14 cellular contexts compared by ENCODE assay signal in genomic region chr6:42239736-42240375, GRCh38. TPM values are rescaled to one million over a fixed set of nuclear protein-coding genes. Genes with fewer than 3 reads are reported as not detected.
DNase-seq lines count a peak whose midpoint lies in the region; ATAC-seq, FAIRE-seq and TF ChIP-seq lines count a peak whose summit lies in the region.
"Had no signal": no experiment of that assay in that cellular context is flagged by ENCODE, and none has a peak within 500 bp of the region (broad histone marks: within the 10 kb centered on the region; RNA-seq: fewer than 3 reads in every experiment).

No MANE protein-coding gene starts in this region.

- H2AFZ ChIP-seq in ACC112 (ENCODE audit: low read length, unreplicated experiment) (no peak overlapping the region), astrocyte (ENCODE audit: low read depth, low read length) (no peak overlapping the region)

- H3K9me3 Mint-ChIP-seq in astrocyte (ENCODE audit: unreplicated experiment) = no peaks in the 10 kb centered on the region
- H3K9me3 Mint-ChIP-seq in Caco-2 (ENCODE audit: unreplicated experiment) = no peaks in the 10 kb centered on the region
- H3K9me3 Mint-ChIP-seq: memory B cell had no signal

- H3K36me3 ChIP-seq in ACC112 (ENCODE audit: insufficient read depth, low read length) (0 out of 2 replicates have a peak, but pooled peaks cover 3% of the 10 kb centered on the region), astrocyte (ENCODE audit: insufficient read depth, low read length) (peaks cover 12% of the 10 kb centered on the region), Caco-2 (ENCODE audit: control insufficient read depth, insufficient read depth, low read length) (no peaks in the 10 kb centered on the region)

- H3K27me3 ChIP-seq in ACC112 (ENCODE audit: insufficient read depth, low read length) (no peaks in the 10 kb centered on the region), astrocyte (ENCODE audit: insufficient read depth, low read length) (no peaks in the 10 kb centered on the region), Caco-2 (replicated peaks; ENCODE audit: control insufficient read depth, insufficient read depth, low read length) (no peaks in the 10 kb centered on the region)

- no TSS peak for BruUV-seq in Caco-2 (replicated peaks; lab: Mats Ljungman, UMichigan)

- H3K36me3 Mint-ChIP-seq in astrocyte (ENCODE audit: low read depth, unreplicated experiment) (peaks cover 7% of the 10 kb centered on the region), Caco-2 (ENCODE audit: insufficient read depth, unreplicated experiment) (no peaks in the 10 kb centered on the region)

- CTCF ChIA-PET in Caco-2 (lab: Charles Lee) = no interaction called here

- peaks cover 6% of the 10 kb centered on the region for H3K4me1 Mint-ChIP-seq in astrocyte (ENCODE audit: low read depth, unreplicated experiment)
- peaks cover 25% of the 10 kb centered on the region for H3K4me1 Mint-ChIP-seq in Caco-2 (ENCODE audit: low read depth, unreplicated experiment)

- ATAC-seq in left colon (peak; percentile 74), GM21528 (IDR thresholded peaks at IDR 0.05; ENCODE audit: low FRiP score, unreplicated experiment) (no peak)

- H3K27ac Mint-ChIP-seq in astrocyte (ENCODE audit: unreplicated experiment) (no peak overlapping the region), Caco-2 (ENCODE audit: unreplicated experiment) (no peak overlapping the region)
- H3K27ac Mint-ChIP-seq: memory B cell had no signal

- H4K20me1 ChIP-seq in astrocyte (ENCODE audit: insufficient read depth, low read length) = no peaks in the 10 kb centered on the region

- H3K4me3 Mint-ChIP-seq in astrocyte (ENCODE audit: unreplicated experiment) = no peak overlapping the region
- H3K4me3 Mint-ChIP-seq in Caco-2 (ENCODE audit: unreplicated experiment) = no peak overlapping the region
- H3K4me3 Mint-ChIP-seq: memory B cell had no signal

- H3K27ac ChIP-seq in ACC112 (ENCODE audit: low read depth, low read length) = peak overlapping the region; percentile 27; the same call in 1 of the 2 replicates
- H3K27ac ChIP-seq in astrocyte (ENCODE audit: low read depth, low read length) = peak overlapping the region; percentile 52
- H3K27ac ChIP-seq: C4-2B had no signal

- no peak overlapping the region for H3K9ac ChIP-seq in astrocyte (ENCODE audit: low read length)

- TF ChIP-seq CTCF in astrocyte (IDR thresholded peaks at IDR 0.05; ENCODE audit: insufficient read depth, low read depth, low read length) (no peak), Caco-2 (IDR thresholded peaks at IDR 0.05; ENCODE audit: insufficient read depth in 1 of 2, low read depth in 1 of 2, low read length in 1 of 2, severe bottlenecking in 1 of 2, unreplicated experiment in 1 of 2) (no peak)

- FAIRE-seq in H54 (lab: Jason Lieb, UNC) (peak; percentile 72), astrocyte (lab: Jason Lieb, UNC) (no peak)
- FAIRE-seq: colon, urothelium cell line had no signal

- H3K79me2 ChIP-seq in ACC112 (ENCODE audit: control insufficient read depth, insufficient read depth, low read length, unreplicated experiment) (no peaks in the 10 kb centered on the region), astrocyte (ENCODE audit: insufficient read depth, low read length) (no peaks in the 10 kb centered on the region)

- intact Hi-C loops in left colon (cut with DNase I, micrococcal nuclease) = no loop called here
- intact Hi-C loops in Caco-2 (cut with micrococcal nuclease; ENCODE audit: unreplicated experiment) = no loop called here

- DNase-seq in H54 (ENCODE audit: insufficient read length, low spot score) (peak; percentile 54), astrocyte (ENCODE audit: low read depth) (peak; percentile 60), left colon (no peak), Caco-2 (no peak), NCI-H1417 treated with DMSO at 0.1 percent for 48 hours (lab: John Stamatoyannopoulos, UW) (no peak), cerebellum (ENCODE audit: low spot score) (no peak)
- DNase-seq: Karpas-422 had no signal

- H3K4me2 ChIP-seq in astrocyte (ENCODE audit: low read length) = peak overlapping the region; percentile 13

- H3K27me3 Mint-ChIP-seq in astrocyte (ENCODE audit: low read depth, unreplicated experiment) (no peaks in the 10 kb centered on the region), Caco-2 (ENCODE audit: insufficient read depth, unreplicated experiment) (no peaks in the 10 kb centered on the region)
- H3K27me3 Mint-ChIP-seq: memory B cell had no signal

- H3K9me3 ChIP-seq in astrocyte (ENCODE audit: insufficient read depth, low read depth, low read length) = no peaks in the 10 kb centered on the region
- H3K9me3 ChIP-seq in Caco-2 = no peaks in the 10 kb centered on the region
- H3K9me3 ChIP-seq: HAP-1 had no signal

- POLR2A ChIA-PET in Caco-2 (lab: Charles Lee) = no interaction called here

- TF ChIP-seq POLR2A in H54 (IDR thresholded peaks at IDR 0.05; ENCODE audit: low read depth, low read length) = no peak

- H3K4me3 ChIP-seq in ACC112 (ENCODE audit: low read depth, low read length) = no peak overlapping the region
- H3K4me3 ChIP-seq in astrocyte (ENCODE audit: insufficient read depth, low read depth, low read length) = no peak overlapping the region
- H3K4me3 ChIP-seq in Caco-2 (ENCODE audit: low read depth, low read length) = no peak overlapping the region
- H3K4me3 ChIP-seq: HAP-1 had no signal

- H3K4me1 ChIP-seq in ACC112 (ENCODE audit: control insufficient read depth, insufficient read depth, low read length, unreplicated experiment) (peaks cover 15% of the 10 kb centered on the region), astrocyte (ENCODE audit: insufficient read depth, low read length) (peaks cover 8% of the 10 kb centered on the region), Caco-2 (no peaks in the 10 kb centered on the region)

RNA-seq across cellular contexts. Expression of gene MRPS10, which starts 22.2 kb away (rescaled TPM):
- total RNA-seq in astrocyte (32.1 and 32.5 TPM in 2 replicates), left colon (10 to 100 TPM; 24.9 to 30.6 TPM), Caco-2 (2022) (32.3 and 38.6 TPM in 2 replicates), cerebellum (29.3 TPM)

RNA-seq across cellular contexts. Expression of gene GUCA1B, which starts 45.1 kb away (rescaled TPM):
- total RNA-seq in astrocyte (2.0 and 2.3 TPM in 2 replicates), left colon (1 to 10 TPM in 1 of 2 donors, not detected in 1; 1.0 TPM), Caco-2 (2022) (0.73 and 0.77 TPM in 2 replicates), cerebellum (1.00 TPM)

Comparison
In these comparisons a context has a peak if more than half of its experiments do, and no peak if none do; other contexts are left out.
1. DNase-seq: peak in H54 (single experiment) and astrocyte (single experiment); none in left colon (0 of 2), Caco-2 (0 of 2), NCI-H1417 treated with DMSO at 0.1 percent for 48 hours (single experiment) and cerebellum (single experiment).